24 cellular contexts compared by ENCODE assay signal in genomic region chr11:68968306-68969255, GRCh38. TPM values are rescaled to one million over a fixed set of nuclear protein-coding genes. Genes with fewer than 3 reads are reported as not detected.
DNase-seq lines count a peak whose midpoint lies in the region; ATAC-seq, FAIRE-seq and TF ChIP-seq lines count a peak whose summit lies in the region.
"Had no signal": no experiment of that assay in that cellular context is flagged by ENCODE, and none has a peak within 500 bp of the region (broad histone marks: within the 10 kb centered on the region; RNA-seq: fewer than 3 reads in every experiment).

No MANE protein-coding gene starts in this region.

- no peaks in the 10 kb centered on the region for H4K20me1 ChIP-seq in HepG2 (ENCODE audit: insufficient read depth, low read length)

- TF ChIP-seq RAD21 in HepG2 (CRISPR knock-in tag; IDR thresholded peaks at IDR 0.05): no peak

- no peak overlapping the region for H2AFZ ChIP-seq in HepG2 (ENCODE audit: low read length)

- H3K27ac ChIP-seq in heart right ventricle: no peak overlapping the region
- H3K27ac ChIP-seq in brain microvascular endothelial cell: no peak overlapping the region
- no peak overlapping the region for H3K27ac ChIP-seq in HepG2 (ENCODE audit: extremely low read length, insufficient read depth, low read length)
- no peak overlapping the region for H3K27ac ChIP-seq in aorta (ENCODE audit: low read depth in 1 of 2, low read length in 2 of 2)
- H3K27ac ChIP-seq: Peyer's patch, SK-N-MC had no signal

- TF ChIP-seq POLR2A in HepG2 (IDR thresholded peaks at IDR 0.05; ENCODE audit: insufficient read depth in 1 of 2, low read depth in 2 of 2, low read length in 2 of 2): no peak

- H3K36me3 ChIP-seq in heart right ventricle: no peaks in the 10 kb centered on the region
- no peaks in the 10 kb centered on the region for H3K36me3 ChIP-seq in brain microvascular endothelial cell (replicated peaks)
- H3K36me3 ChIP-seq in HepG2 (replicated peaks in 1 of 2; ENCODE audit: control insufficient read depth in 1 of 2, insufficient read depth in 2 of 2, low read length in 2 of 2): no peaks in the 10 kb centered on the region
- no peaks in the 10 kb centered on the region for H3K36me3 ChIP-seq in aorta (ENCODE audit: control insufficient read depth in 1 of 2, insufficient read depth in 2 of 2, low read length in 1 of 2)
- H3K36me3 ChIP-seq: Peyer's patch had no signal

- POLR2A ChIA-PET in HepG2 (lab: Yijun Ruan, JAX) (no interaction called here), GM10248 (lab: Yijun Ruan, JAX) (no interaction called here)

- CTCF ChIA-PET in HepG2 (lab: Yijun Ruan, JAX; ENCODE audit: low intra/inter-chr PET ratio, low total read pairs): no interaction called here
- CTCF ChIA-PET in GM10248 (lab: Yijun Ruan, JAX): no interaction called here

- H3K4me1 ChIP-seq in heart right ventricle: no peaks in the 10 kb centered on the region
- no peaks in the 10 kb centered on the region for H3K4me1 ChIP-seq in HepG2 (ENCODE audit: insufficient read depth, low read length)
- no peaks in the 10 kb centered on the region for H3K4me1 ChIP-seq in aorta (ENCODE audit: control insufficient read depth in 1 of 2, insufficient read depth in 2 of 2, low read length in 2 of 2)
- H3K4me1 ChIP-seq: Peyer's patch had no signal

- H3K27me3 ChIP-seq in heart right ventricle (peaks cover 0 to 14% (median 0%) of the 10 kb centered on the region in 7 donors), brain microvascular endothelial cell (replicated peaks) (peaks cover 6% of the 10 kb centered on the region), HepG2 (ENCODE audit: control insufficient read depth in 1 of 2, insufficient read depth in 2 of 2, low read length in 2 of 2) (peaks cover 0 to 16% of the 10 kb centered on the region in 2 experiments; a peak in 4 of 5 replicates), aorta (ENCODE audit: control insufficient read depth in 1 of 2, insufficient read depth in 2 of 2, low read length in 1 of 2) (no peaks in the 10 kb centered on the region)
- H3K27me3 ChIP-seq: Peyer's patch had no signal

- H3K79me2 ChIP-seq in HepG2 (ENCODE audit: insufficient read depth, low read length): no peaks in the 10 kb centered on the region

- no peak for FAIRE-seq in HepG2 (lab: Jason Lieb, UNC)

- DNase-seq in Right ventricle myocardium superior: peak; percentile 42
- no peak for DNase-seq in heart right ventricle
- no peak for DNase-seq in brain microvascular endothelial cell
- DNase-seq in HepG2 (ENCODE audit: low spot score): no peak
- DNase-seq in aorta: peak; percentile 14 to 65
- no peak for DNase-seq in stimulated activated naive CD8-positive, alpha-beta T cell treated with anti-CD3 and anti-CD28 coated beads, Interleukin-15, Interleukin-2, amounts not matched to agents 100 U/mL and 50 U/mL, for 24 hours
- DNase-seq in KG1 (lab: John Stamatoyannopoulos, UW): no peak
- no peak for DNase-seq in GM10248 (ENCODE audit: extremely low spot score)
- DNase-seq: activated naive CD8-positive, alpha-beta T cell treated with anti-CD3 and anti-CD28 coated beads for 36 hours; activated T-cell treated with anti-CD3 and anti-CD28 coated beads, Interleukin-2, amount 50 U/mL, for 72 hours; Kasumi-1; NCI-H1417; NCI-H2171; NCI-H82; nephron progenitor cell; retina; stimulated activated naive CD8-positive, alpha-beta T cell treated with anti-CD3 and anti-CD28 coated beads, Interleukin-15, amount 100 ng/mL, for 72 hours had no signal

- WGBS in heart right ventricle, 2 donors: 69 to 75% methylated on average over 29 of the region's 29 CpGs
- WGBS in HepG2 (ENCODE audit: low lambda C conversion rate): 53% methylated on average over 27 of the region's 29 CpGs
- WGBS in aorta, 2 donors: 73 to 77% methylated on average over 29 of the region's 29 CpGs

- TF ChIP-seq CTCF in heart right ventricle (IDR thresholded peaks at IDR 0.05) (no peak), brain microvascular endothelial cell (IDR thresholded peaks at IDR 0.05; ENCODE audit: low read depth, low read length, missing control alignments) (peak; percentile 4), HepG2 (CRISPR knock-in tag; IDR thresholded peaks at IDR 0.05) (peak; percentile 30; the same call in 1 of the 2 replicates), GM10248 (IDR thresholded peaks at IDR 0.05; ENCODE audit: control extremely low read depth, extremely low read depth, low read depth, missing control alignments) (no peak)

- ATAC-seq in Right ventricle myocardium superior (ENCODE audit: poor library complexity): no peak
- no peak for ATAC-seq in heart right ventricle
- ATAC-seq in HepG2: no peak
- ATAC-seq in aorta (ENCODE audit: low FRiP score): no peak
- ATAC-seq in stimulated activated naive CD8-positive, alpha-beta T cell treated with anti-CD3 and anti-CD28 coated beads, Interleukin-15, Interleukin-2, amounts not matched to agents 100 U/mL and 50 U/mL, for 24 hours: no peak
- ATAC-seq: activated T-cell treated with anti-CD3 and anti-CD28 coated beads, Interleukin-2, amount 50 U/mL, for 72 hours; stimulated activated naive CD8-positive, alpha-beta T cell treated with anti-CD3 and anti-CD28 coated beads, Interleukin-15, amount 100 ng/mL, for 72 hours had no signal

- intact Hi-C loops in Right ventricle myocardium superior (cut with DNase I) (no loop called here), heart right ventricle (cut with DNase I) (no loop called here), HepG2 (cut with micrococcal nuclease; ENCODE audit: unreplicated experiment) (no loop called here), aorta (cut with DNase I) (no loop called here)

- BruUV-seq in HepG2 (replicated peaks; lab: Mats Ljungman, UMichigan): no TSS peak

- no peak overlapping the region for H3K4me2 ChIP-seq in HepG2 (ENCODE audit: low read depth, low read length)

- H3K9me3 ChIP-seq in heart right ventricle: no peaks in the 10 kb centered on the region
- no peaks in the 10 kb centered on the region for H3K9me3 ChIP-seq in HepG2 (ENCODE audit: low read length)
- no peaks in the 10 kb centered on the region for H3K9me3 ChIP-seq in aorta (ENCODE audit: control insufficient read depth, low read length)
- H3K9me3 ChIP-seq: Peyer's patch had no signal

- in situ Hi-C loops in brain microvascular endothelial cell (cut with HindIII; ENCODE audit: low pct_ligation_motif_present, low sequenced_read_pairs): no loop called here
- in situ Hi-C loops in HepG2 (cut with HindIII; ENCODE audit: extremely low pct_ligation_motif_present, low pct_unique_long_range_greater_than_20kb): no loop called here

- H3K4me3 ChIP-seq in heart right ventricle: no peak overlapping the region
- no peak overlapping the region for H3K4me3 ChIP-seq in brain microvascular endothelial cell (ENCODE audit: low read depth, low read length)
- no peak overlapping the region for H3K4me3 ChIP-seq in HepG2 (replicated peaks in 1 of 3; ENCODE audit: insufficient read depth in 1 of 3, low read depth in 2 of 3, low read length in 3 of 3)
- H3K4me3 ChIP-seq in aorta (ENCODE audit: low read length in 2 of 2): no peak overlapping the region
- H3K4me3 ChIP-seq: Peyer's patch, SK-N-MC had no signal

- TF ChIP-seq EP300 in HepG2 (IDR thresholded peaks at IDR 0.05; ENCODE audit: low read depth in 2 of 2, low read length in 2 of 2) (no peak), HepG2 (CRISPR knock-in tag; IDR thresholded peaks at IDR 0.05; ENCODE audit: borderline replicate concordance) (no peak)

- H3K9ac ChIP-seq in HepG2 (ENCODE audit: insufficient read depth, low read depth, low read length): no peak overlapping the region

RNA-seq across cellular contexts. Expression of gene MRGPRD, which starts 12.2 kb away (rescaled TPM):
- total RNA-seq in Right ventricle myocardium superior (not detected), heart right ventricle (not detected), HepG2 (2016; rRNA removed; fragmentation: Illumina TruSeq; extraction: Trizol) (not detected in 2 replicates), aorta (under 1 TPM in 1 of 2 donors, not detected in 1; 0.49 TPM)
- polyA plus RNA-seq in heart right ventricle (not detected), HepG2 (2011; rRNA removed) (not detected in 2 replicates), aorta (not detected)
- not detected in 2 replicates for total RNA-seq in HepG2 (2016; cell fraction: cytosol; rRNA removed; fragmentation: Illumina TruSeq; extraction: Trizol; ENCODE audit: low read depth)
- not detected in 2 replicates for total RNA-seq in HepG2 (2016; cell fraction: insoluble cytoplasmic fraction; rRNA removed; fragmentation: Illumina TruSeq; extraction: Trizol)
- not detected in 2 replicates for total RNA-seq in HepG2 (2016; cell fraction: membrane; rRNA removed; fragmentation: Illumina TruSeq; extraction: Trizol)
- not detected in 2 replicates for total RNA-seq in HepG2 (2016; cell fraction: nucleus; rRNA removed; fragmentation: Illumina TruSeq; extraction: Trizol)
- not detected in 2 replicates for polyA plus RNA-seq in HepG2 (2011; cell fraction: cytosol; rRNA removed)
- polyA plus RNA-seq in HepG2 (2011; cell fraction: nucleus; rRNA removed): not detected in 2 replicates
- not detected in 2 replicates for polyA plus RNA-seq in HepG2 (2012)
- polyA plus RNA-seq in HepG2 (2016; cell fraction: cytosol; fragmentation: Illumina TruSeq; extraction: Trizol; ENCODE audit: low read depth): not detected in 2 replicates
- polyA plus RNA-seq in HepG2 (2016; cell fraction: insoluble cytoplasmic fraction; fragmentation: Illumina TruSeq; extraction: Trizol; ENCODE audit: low read depth): not detected in 2 replicates
- not detected in 2 replicates for polyA plus RNA-seq in HepG2 (2016; cell fraction: membrane; fragmentation: Illumina TruSeq; extraction: Trizol; ENCODE audit: low read depth)
- not detected in 2 replicates for polyA plus RNA-seq in HepG2 (2016; cell fraction: nucleus; fragmentation: Illumina TruSeq; extraction: Trizol; ENCODE audit: insufficient read depth, low read depth)
- polyA minus RNA-seq in HepG2 (2011; rRNA and poly(A)+ RNA removed; ENCODE audit: low replicate concordance): not detected in 2 replicates
- polyA minus RNA-seq in HepG2 (2011; cell fraction: cytosol; rRNA and poly(A)+ RNA removed): not detected in 2 replicates
- polyA minus RNA-seq in HepG2 (2011; cell fraction: nucleus; rRNA and poly(A)+ RNA removed): not detected in 2 replicates
- total RNA-seq: activated naive CD8-positive, alpha-beta T cell treated with anti-CD3 and anti-CD28 coated beads for 36 hours; activated T-cell treated with anti-CD3 and anti-CD28 coated beads, Interleukin-2, amount 50 U/mL, for 72 hours; dermis microvascular lymphatic vessel endothelial cell; G401; Peyer's patch; ureter had no signal
- polyA plus RNA-seq: AG04450, esophagus had no signal

RNA-seq across cellular contexts. Expression of gene MRGPRF, which starts 44.5 kb away (rescaled TPM):
- total RNA-seq in Right ventricle myocardium superior: 4.9 TPM
- 10 to 100 TPM in 1 of 10 donors, 1 to 10 TPM in 8, under 1 TPM in 1; 0.98 to 10.7 (median 1.6) TPM for total RNA-seq in heart right ventricle
- 1 to 10 TPM; 7.2 to 7.9 TPM for polyA plus RNA-seq in heart right ventricle
- total RNA-seq in HepG2 (2016; rRNA removed; fragmentation: Illumina TruSeq; extraction: Trizol): not detected in 2 replicates
- not detected in 2 replicates for total RNA-seq in HepG2 (2016; cell fraction: cytosol; rRNA removed; fragmentation: Illumina TruSeq; extraction: Trizol; ENCODE audit: low read depth)
- not detected in 2 replicates for total RNA-seq in HepG2 (2016; cell fraction: insoluble cytoplasmic fraction; rRNA removed; fragmentation: Illumina TruSeq; extraction: Trizol)
- not detected in 2 replicates for total RNA-seq in HepG2 (2016; cell fraction: membrane; rRNA removed; fragmentation: Illumina TruSeq; extraction: Trizol)
- not detected in 2 replicates for total RNA-seq in HepG2 (2016; cell fraction: nucleus; rRNA removed; fragmentation: Illumina TruSeq; extraction: Trizol)
- not detected in 2 replicates for polyA plus RNA-seq in HepG2 (2011; rRNA removed)
- polyA plus RNA-seq in HepG2 (2011; cell fraction: cytosol; rRNA removed): not detected in 2 replicates
- polyA plus RNA-seq in HepG2 (2011; cell fraction: nucleus; rRNA removed): not detected in 2 replicates
- not detected in 2 replicates for polyA plus RNA-seq in HepG2 (2012)
- not detected in 2 replicates for polyA plus RNA-seq in HepG2 (2016; cell fraction: cytosol; fragmentation: Illumina TruSeq; extraction: Trizol; ENCODE audit: low read depth)
- polyA plus RNA-seq in HepG2 (2016; cell fraction: insoluble cytoplasmic fraction; fragmentation: Illumina TruSeq; extraction: Trizol; ENCODE audit: low read depth): not detected in 2 replicates
- polyA plus RNA-seq in HepG2 (2016; cell fraction: membrane; fragmentation: Illumina TruSeq; extraction: Trizol; ENCODE audit: low read depth): not detected in 2 replicates
- polyA plus RNA-seq in HepG2 (2016; cell fraction: nucleus; fragmentation: Illumina TruSeq; extraction: Trizol; ENCODE audit: insufficient read depth, low read depth): not detected in 2 replicates
- 1.1 TPM in 1 of 2 replicates, not detected in the other for polyA minus RNA-seq in HepG2 (2011; rRNA and poly(A)+ RNA removed; ENCODE audit: low replicate concordance)
- polyA minus RNA-seq in HepG2 (2011; cell fraction: cytosol; rRNA and poly(A)+ RNA removed): not detected in 2 replicates
- polyA minus RNA-seq in HepG2 (2011; cell fraction: nucleus; rRNA and poly(A)+ RNA removed): not detected in 2 replicates
- total RNA-seq in aorta: 100 to 1,000 TPM in 1 of 2 donors, 10 to 100 TPM in 1; 75.7 to 108 TPM
- polyA plus RNA-seq in aorta: 100 to 1,000 TPM in 1 of 2 donors, 10 to 100 TPM in 1; 26.4 to 130 TPM
- total RNA-seq: activated naive CD8-positive, alpha-beta T cell treated with anti-CD3 and anti-CD28 coated beads for 36 hours; activated T-cell treated with anti-CD3 and anti-CD28 coated beads, Interleukin-2, amount 50 U/mL, for 72 hours; G401 had no signal

Comparison
In these comparisons a context has a peak if more than half of its experiments do, and no peak if none do; other contexts are left out.
1. DNase-seq: peak in Right ventricle myocardium superior (single experiment) and aorta (2 of 2); none in heart right ventricle (0 of 2), brain microvascular endothelial cell (single experiment), HepG2 (single experiment), stimulated activated naive CD8-positive, alpha-beta T cell treated with anti-CD3 and anti-CD28 coated beads, Interleukin-15, Interleukin-2, amounts not matched to agents 100 U/mL and 50 U/mL, for 24 hours (single experiment), KG1 (single experiment) and GM10248 (single experiment).
2. CTCF ChIP-seq: peak in brain microvascular endothelial cell (single experiment) and HepG2 (single experiment); none in heart right ventricle (0 of 9) and GM10248 (single experiment).
3. RNA of gene MRGPRF, which starts 44.5 kb away (total RNA-seq): 75.7 to 108 TPM in aorta; 4.9 TPM in Right ventricle myocardium superior (single experiment), 0.98 to 10.7 TPM in heart right ventricle and not detected in HepG2; every median in the first group is over 4 times any median in the second.